In the genomic region with DNA sequence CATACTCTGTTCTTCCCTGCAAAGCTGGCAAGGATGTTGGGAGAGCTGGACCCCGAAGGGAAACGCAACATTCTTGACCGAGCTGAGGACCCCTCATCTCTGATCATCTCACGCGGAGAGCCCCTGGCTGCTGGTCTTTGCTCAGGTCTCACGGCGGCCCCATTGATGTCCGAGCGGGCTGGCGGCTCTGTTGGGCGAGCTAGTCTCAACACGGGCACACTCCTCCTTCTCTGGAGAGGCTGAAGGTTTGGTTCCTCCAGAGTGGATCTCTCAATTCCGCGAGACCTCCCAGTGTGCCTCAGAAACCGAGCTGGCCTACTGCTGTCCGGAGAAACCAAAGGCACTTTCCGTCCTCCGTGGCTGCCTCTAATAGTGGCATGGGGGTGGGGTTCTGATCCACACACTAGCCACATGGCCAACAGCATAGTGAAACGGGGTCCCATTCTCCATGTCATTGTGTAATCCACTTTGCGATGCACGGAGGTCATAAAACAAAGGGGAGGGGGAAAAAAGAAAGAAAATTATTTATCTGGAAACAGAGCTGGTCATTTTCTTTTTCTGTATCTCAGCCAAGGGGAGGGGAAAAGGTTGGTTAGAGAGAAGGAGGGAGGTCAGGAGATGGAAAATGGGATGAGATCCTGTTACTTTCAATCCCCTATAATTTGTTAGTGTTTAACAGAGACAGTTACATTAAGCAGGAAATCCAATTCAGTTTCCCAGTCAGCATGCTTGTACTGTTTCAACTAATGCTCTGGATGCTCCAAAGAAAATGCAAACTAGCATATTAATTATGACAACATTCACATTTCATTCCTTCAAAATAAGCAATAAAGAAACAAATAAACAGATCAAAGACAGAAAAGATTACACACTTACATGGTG, we compare ENCODE assay signal across 13 cellular contexts. TPM values are rescaled to one million over a fixed set of nuclear protein-coding genes. Genes with fewer than 3 reads are reported as not detected.
DNase-seq lines count a peak whose midpoint lies in the region; ATAC-seq and TF ChIP-seq lines count a peak whose summit lies in the region.
"Had no signal": no experiment of that assay in that cellular context is flagged by ENCODE, and none has a peak within 500 bp of the region (broad histone marks: within the 10 kb centered on the region; RNA-seq: fewer than 3 reads in every experiment).

No MANE protein-coding gene starts in this region.

- H3K9me3 Mint-ChIP-seq in activated CD8-positive, alpha-beta memory T cell treated with anti-CD3 and anti-CD28 coated beads, Interleukin-2, amount 10 ng/mL, durations not matched to agents 7 days and 5 days (ENCODE audit: low read depth) = no peaks in the 10 kb centered on the region
- H3K9me3 Mint-ChIP-seq in naive thymus-derived CD4-positive, alpha-beta T cell = no peaks in the 10 kb centered on the region

- H4K20me1 ChIP-seq in SK-N-SH (ENCODE audit: insufficient read depth) = peaks cover 8% of the 10 kb centered on the region

- H3K4me1 ChIP-seq in A673 (ENCODE audit: insufficient read depth, low read length, poor library complexity, severe bottlenecking) (peaks cover 43% of the 10 kb centered on the region), SK-N-SH (ENCODE audit: control insufficient read depth in 1 of 2, insufficient read depth in 2 of 2, low read depth in 1 of 2, low read length in 1 of 2) (peaks cover 28 to 29% of the 10 kb centered on the region in 2 experiments), trophoblast cell (ENCODE audit: control insufficient read depth in 1 of 2, insufficient read depth in 2 of 2, low read length in 2 of 2) (peaks cover 25 to 45% of the 10 kb centered on the region in 2 experiments)
- H3K4me1 ChIP-seq in naive thymus-derived CD4-positive, alpha-beta T cell (ENCODE audit: control insufficient read depth in 2 of 2, insufficient read depth in 2 of 2, low read length in 2 of 2) = peaks cover 0 to 14% of the 10 kb centered on the region in 2 donors

- TF ChIP-seq CTCF in A673 (conservative IDR thresholded peaks at IDR 0.05; ENCODE audit: low read depth, low read length) = no peak
- no peak for TF ChIP-seq CTCF in SK-N-SH (IDR thresholded peaks at IDR 0.05)
- TF ChIP-seq CTCF in fibroblast of the aortic adventitia (IDR thresholded peaks at IDR 0.05; ENCODE audit: insufficient read depth, low read length) = no peak

- H3K27me3 Mint-ChIP-seq in activated CD8-positive, alpha-beta memory T cell treated with anti-CD3 and anti-CD28 coated beads, Interleukin-2, amount 10 ng/mL, durations not matched to agents 7 days and 5 days = no peaks in the 10 kb centered on the region
- peaks cover 0 to 10% (median 6%) of the 10 kb centered on the region in 5 donors for H3K27me3 Mint-ChIP-seq in naive thymus-derived CD4-positive, alpha-beta T cell

- H3K79me1 ChIP-seq in trophoblast cell (ENCODE audit: low read length) = peaks cover 24% of the 10 kb centered on the region

- no peak overlapping the region for H2BK5ac ChIP-seq in trophoblast cell (ENCODE audit: low read depth, low read length, poor library complexity)

- no peak overlapping the region for H3K4me3 Mint-ChIP-seq in activated CD8-positive, alpha-beta memory T cell treated with anti-CD3 and anti-CD28 coated beads, Interleukin-2, amount 10 ng/mL, durations not matched to agents 7 days and 5 days
- no peak overlapping the region for H3K4me3 Mint-ChIP-seq in naive thymus-derived CD4-positive, alpha-beta T cell
- H3K4me3 Mint-ChIP-seq: B cell, WTC11 had no signal

- H2BK120ac ChIP-seq in trophoblast cell (ENCODE audit: insufficient read depth, low read length, poor library complexity) = no peak overlapping the region

- no peaks in the 10 kb centered on the region for H3K9me2 ChIP-seq in SK-N-SH

- H4K91ac ChIP-seq in trophoblast cell (ENCODE audit: low read depth, low read length) = peak overlapping the region; percentile 21

- peak overlapping the region; percentile 18 for H3K4ac ChIP-seq in trophoblast cell (ENCODE audit: low read depth, low read length)

- H3K9me3 ChIP-seq in A673 (ENCODE audit: low read depth, low read length, poor library complexity, severe bottlenecking) (no peaks in the 10 kb centered on the region), SK-N-SH (no peaks in the 10 kb centered on the region), trophoblast cell (ENCODE audit: insufficient read depth, low read depth, low read length) (peaks cover 6% of the 10 kb centered on the region)
- no peaks in the 10 kb centered on the region for H3K9me3 ChIP-seq in naive thymus-derived CD4-positive, alpha-beta T cell (ENCODE audit: control insufficient read depth in 2 of 3, low read length in 3 of 3)
- H3K9me3 ChIP-seq: neutrophil had no signal

- 89% methylated on average over 15 of the region's 21 CpGs for WGBS in SK-N-SH (ENCODE audit: low lambda C conversion rate)
- WGBS in trophoblast cell (ENCODE audit: extremely low coverage, insufficient coverage, insufficient read length) = no CpG with 5 or more reads among the region's 21 CpGs

- peak overlapping the region; percentile 9 for H2AK5ac ChIP-seq in trophoblast cell (ENCODE audit: low read length)

- peaks cover 66% of the 10 kb centered on the region for H3K79me2 ChIP-seq in SK-N-SH (ENCODE audit: insufficient read depth)
- H3K79me2 ChIP-seq in trophoblast cell (ENCODE audit: control insufficient read depth, insufficient read depth, low read length, poor library complexity) = peaks cover 10% of the 10 kb centered on the region

- no peak overlapping the region for H3K23ac ChIP-seq in trophoblast cell (ENCODE audit: low read length)

- H3K18ac ChIP-seq in trophoblast cell (ENCODE audit: low read length) = peak overlapping the region; percentile 55

- CTCF ChIA-PET in A673 (lab: Charles Lee) (no interaction called here), SK-N-SH (lab: Yijun Ruan, JAX) (interaction anchor here (0.7 to 2.0 kb wide), 5 partner anchors 33 to 648 kb away, joined by 3 to 13 read pairs (median 5); no protein-coding TSS in a partner anchor)
- CTCF ChIA-PET in activated CD8-positive, alpha-beta memory T cell treated with anti-CD3 and anti-CD28 coated beads, Interleukin-2, amount 10 ng/mL, durations not matched to agents 7 days and 5 days (lab: Charles Lee) = interaction anchor here (1.7 kb wide), 1 partner anchor 95 kb away, joined by 10 read pairs; no protein-coding TSS in a partner anchor
- CTCF ChIA-PET in naive thymus-derived CD4-positive, alpha-beta T cell (lab: Charles Lee) = interaction anchor here (0.7 to 1.1 kb wide), 2 partner anchors 13 to 649 kb away, joined by 3 to 5 read pairs; no protein-coding TSS in a partner anchor

- H3F3A ChIP-seq in SK-N-SH (replicated peaks; ENCODE audit: insufficient read depth) = peaks cover 36% of the 10 kb centered on the region

- no peak overlapping the region for H4K8ac ChIP-seq in trophoblast cell (ENCODE audit: low read depth, low read length)

- peaks cover 35% of the 10 kb centered on the region for H3K4me1 Mint-ChIP-seq in activated CD8-positive, alpha-beta memory T cell treated with anti-CD3 and anti-CD28 coated beads, Interleukin-2, amount 10 ng/mL, durations not matched to agents 7 days and 5 days
- peaks cover 7 to 26% (median 9%) of the 10 kb centered on the region in 7 donors for H3K4me1 Mint-ChIP-seq in naive thymus-derived CD4-positive, alpha-beta T cell

- H3K4me2 ChIP-seq in SK-N-SH = peak overlapping the region; percentile 82
- peak overlapping the region; percentile 55 for H3K4me2 ChIP-seq in trophoblast cell (ENCODE audit: low read length)

- no peak for ATAC-seq in HG03159 (IDR thresholded peaks at IDR 0.05; ENCODE audit: unreplicated experiment)
- ATAC-seq in activated CD8-positive, alpha-beta memory T cell treated with anti-CD3 and anti-CD28 coated beads, Interleukin-2, amount 10 ng/mL, durations not matched to agents 7 days and 5 days = no peak
- ATAC-seq in naive thymus-derived CD4-positive, alpha-beta T cell = no peak

- H3K36me3 ChIP-seq in A673 (ENCODE audit: insufficient read depth, low read length, poor library complexity, severe bottlenecking) (no peaks in the 10 kb centered on the region), SK-N-SH (replicated peaks in 1 of 2; ENCODE audit: control insufficient read depth in 1 of 2, insufficient read depth in 2 of 2, low read length in 1 of 2) (peaks cover 2 to 10% of the 10 kb centered on the region in 2 experiments), trophoblast cell (ENCODE audit: control insufficient read depth in 1 of 2, insufficient read depth in 2 of 2, low read length in 2 of 2) (peaks cover 12 to 15% of the 10 kb centered on the region in 2 experiments)
- no peaks in the 10 kb centered on the region for H3K36me3 ChIP-seq in naive thymus-derived CD4-positive, alpha-beta T cell (ENCODE audit: control insufficient read depth in 2 of 3, insufficient read depth in 3 of 3, low read length in 3 of 3)
- H3K36me3 ChIP-seq: neutrophil had no signal

- H4K12ac ChIP-seq in trophoblast cell (ENCODE audit: low read depth, low read length) = no peak overlapping the region

- POLR2A ChIA-PET in A673 (lab: Charles Lee; ENCODE audit: low non-redundant PET) (no interaction called here), SK-N-SH (lab: Yijun Ruan, JAX) (no interaction called here)
- POLR2A ChIA-PET in naive thymus-derived CD4-positive, alpha-beta T cell (lab: Charles Lee) = no interaction called here

- TF ChIP-seq RAD21 in SK-N-SH (IDR thresholded peaks at IDR 0.05; ENCODE audit: low read length) = no peak

- H2BK12ac ChIP-seq in trophoblast cell (ENCODE audit: low read length) = peak overlapping the region; percentile 44

- peak overlapping the region; percentile 57; the same call in 1 of the 2 replicates for H2AFZ ChIP-seq in SK-N-SH (ENCODE audit: low read depth)
- H2AFZ ChIP-seq in trophoblast cell (ENCODE audit: insufficient read depth, low read length, poor library complexity) = no peak overlapping the region

- H3K27me3 ChIP-seq in A673 (replicated peaks; ENCODE audit: insufficient read depth, low read depth, low read length, poor library complexity) (no peaks in the 10 kb centered on the region), SK-N-SH (ENCODE audit: insufficient read depth) (no peaks in the 10 kb centered on the region), trophoblast cell (ENCODE audit: insufficient read depth, low read length) (no peaks in the 10 kb centered on the region)
- no peaks in the 10 kb centered on the region for H3K27me3 ChIP-seq in naive thymus-derived CD4-positive, alpha-beta T cell (ENCODE audit: control insufficient read depth in 2 of 2, insufficient read depth in 2 of 2, low read length in 2 of 2)

- H3K9ac ChIP-seq in SK-N-SH (peak overlapping the region; percentile 95), trophoblast cell (ENCODE audit: low read length) (peak overlapping the region; percentile 64)

- peak overlapping the region; percentile 31 for H3K14ac ChIP-seq in trophoblast cell (ENCODE audit: low read length)

- BruUV-seq in A673 (replicated peaks; lab: Mats Ljungman, UMichigan) = no TSS peak

- H3K36me3 Mint-ChIP-seq in activated CD8-positive, alpha-beta memory T cell treated with anti-CD3 and anti-CD28 coated beads, Interleukin-2, amount 10 ng/mL, durations not matched to agents 7 days and 5 days = no peaks in the 10 kb centered on the region
- peaks cover 0 to 1% (median 0%) of the 10 kb centered on the region in 5 donors for H3K36me3 Mint-ChIP-seq in naive thymus-derived CD4-positive, alpha-beta T cell
- H3K36me3 Mint-ChIP-seq: WTC11 had no signal

- H3K4me3 ChIP-seq in A673 (ENCODE audit: low read depth, low read length, poor library complexity, severe bottlenecking) (no peak overlapping the region), SK-N-SH (ENCODE audit: low read depth in 2 of 2, low read length in 1 of 2) (peak overlapping the region; percentile 60 to 77), fibroblast of the aortic adventitia (ENCODE audit: low read depth, low read length) (peak overlapping the region; percentile 99), trophoblast cell (ENCODE audit: low read depth, low read length) (peak overlapping the region; percentile 46)
- H3K4me3 ChIP-seq in naive thymus-derived CD4-positive, alpha-beta T cell (ENCODE audit: low read length) = no peak overlapping the region

- DNase-seq in A673 (ENCODE audit: low spot score) (no peak), SK-N-SH (no peak), fibroblast of the aortic adventitia (ENCODE audit: low read depth) (peak; percentile 89), trophoblast cell (no peak), nucleus accumbens (lab: John Stamatoyannopoulos, UW) (no peak)
- no peak for DNase-seq in activated CD8-positive, alpha-beta memory T cell treated with anti-CD3 and anti-CD28 coated beads, Interleukin-2, amount 10 ng/mL, durations not matched to agents 7 days and 5 days
- DNase-seq in naive thymus-derived CD4-positive, alpha-beta T cell = no peak
- DNase-seq: activated T-cell treated with anti-CD3 and anti-CD28 coated beads, Interleukin-2, amount 50 U/mL, for 48 hours; GDM1 had no signal

- H3K27ac ChIP-seq in A673 (ENCODE audit: low read depth, low read length, poor library complexity, severe bottlenecking) = peak overlapping the region; percentile 46
- peak overlapping the region; percentile 87 to 96 for H3K27ac ChIP-seq in SK-N-SH (ENCODE audit: low read depth in 2 of 2, low read length in 1 of 2)
- H3K27ac ChIP-seq in trophoblast cell (ENCODE audit: low read depth, low read length) = peak overlapping the region; percentile 78
- H3K27ac ChIP-seq in naive thymus-derived CD4-positive, alpha-beta T cell (ENCODE audit: low read depth, low read length) = no peak overlapping the region
- H3K27ac ChIP-seq: neutrophil had no signal

- H3K27ac Mint-ChIP-seq in activated CD8-positive, alpha-beta memory T cell treated with anti-CD3 and anti-CD28 coated beads, Interleukin-2, amount 10 ng/mL, durations not matched to agents 7 days and 5 days = no peak overlapping the region
- no peak overlapping the region for H3K27ac Mint-ChIP-seq in naive thymus-derived CD4-positive, alpha-beta T cell
- H3K27ac Mint-ChIP-seq: B cell, WTC11 had no signal

- no peak for TF ChIP-seq EP300 in SK-N-SH (IDR thresholded peaks at IDR 0.05; ENCODE audit: borderline replicate concordance in 1 of 2, low read depth in 1 of 2, low read length in 1 of 2)

- intact Hi-C loops in A673 (cut with micrococcal nuclease; ENCODE audit: unreplicated experiment) = loop anchor here (5.0 to 10.0 kb wide), 4 partner anchors 57 to 985 kb away; no protein-coding TSS in a partner anchor
- intact Hi-C loops in naive thymus-derived CD4-positive, alpha-beta T cell (cut with micrococcal nuclease) = loop anchor here in 1 of 2 donors (5.0 kb wide), 2 partner anchors 58 to 398 kb away; no protein-coding TSS in a partner anchor

RNA-seq across cellular contexts. Expression of gene CCDC80, which starts 1.3 kb away (rescaled TPM):
- 4.6 and 4.7 TPM in 2 replicates for total RNA-seq in A673 (2021)
- 83.4 and 103 TPM in 2 replicates for polyA plus RNA-seq in SK-N-SH (2012; rRNA removed)
- 113 and 151 TPM in 2 replicates for polyA plus RNA-seq in SK-N-SH (2012; cell fraction: cytosol; rRNA removed)
- polyA plus RNA-seq in SK-N-SH (2012; cell fraction: nucleus; rRNA removed) = 90.9 and 120 TPM in 2 replicates
- total RNA-seq in fibroblast of the aortic adventitia (ENCODE audit: low replicate concordance) = 614 and 2,284 TPM in 2 replicates
- polyA plus RNA-seq in trophoblast cell (2013) = 175 and 183 TPM in 2 replicates
- 1 to 10 TPM in 1 of 2 experiments, under 1 TPM in 1; 0.35 to 1.5 TPM for total RNA-seq in activated CD8-positive, alpha-beta memory T cell treated with anti-CD3 and anti-CD28 coated beads, Interleukin-2, amount 10 ng/mL, durations not matched to agents 7 days and 5 days
- under 1 TPM in 2 of 5 experiments, not detected in 3; 0.05 to 0.12 TPM for total RNA-seq in naive thymus-derived CD4-positive, alpha-beta T cell
- polyA plus RNA-seq in naive thymus-derived CD4-positive, alpha-beta T cell = under 1 TPM in 1 of 2 donors, not detected in 1; 0.08 TPM
- total RNA-seq: B cell had no signal

Comparison
In these comparisons a context has a peak if more than half of its experiments do, and no peak if none do; other contexts are left out.
1. H3K4me3 ChIP-seq: peak in SK-N-SH (2 of 2), fibroblast of the aortic adventitia (single experiment) and trophoblast cell (single experiment); none in A673 (single experiment) and naive thymus-derived CD4-positive, alpha-beta T cell (single experiment).
2. RNA of gene CCDC80, which starts 1.3 kb away (total RNA-seq): 614 to 2,284 TPM in fibroblast of the aortic adventitia; 4.6 to 4.7 TPM in A673, 0.35 to 1.5 TPM in activated CD8-positive, alpha-beta memory T cell treated with anti-CD3 and anti-CD28 coated beads, Interleukin-2, amount 10 ng/mL, durations not matched to agents 7 days and 5 days and 0.05 to 0.12 TPM in naive thymus-derived CD4-positive, alpha-beta T cell; every median in the first group is over 100 times any median in the second.